ENCODE assay signal across 8 cellular contexts in the genomic region with DNA sequence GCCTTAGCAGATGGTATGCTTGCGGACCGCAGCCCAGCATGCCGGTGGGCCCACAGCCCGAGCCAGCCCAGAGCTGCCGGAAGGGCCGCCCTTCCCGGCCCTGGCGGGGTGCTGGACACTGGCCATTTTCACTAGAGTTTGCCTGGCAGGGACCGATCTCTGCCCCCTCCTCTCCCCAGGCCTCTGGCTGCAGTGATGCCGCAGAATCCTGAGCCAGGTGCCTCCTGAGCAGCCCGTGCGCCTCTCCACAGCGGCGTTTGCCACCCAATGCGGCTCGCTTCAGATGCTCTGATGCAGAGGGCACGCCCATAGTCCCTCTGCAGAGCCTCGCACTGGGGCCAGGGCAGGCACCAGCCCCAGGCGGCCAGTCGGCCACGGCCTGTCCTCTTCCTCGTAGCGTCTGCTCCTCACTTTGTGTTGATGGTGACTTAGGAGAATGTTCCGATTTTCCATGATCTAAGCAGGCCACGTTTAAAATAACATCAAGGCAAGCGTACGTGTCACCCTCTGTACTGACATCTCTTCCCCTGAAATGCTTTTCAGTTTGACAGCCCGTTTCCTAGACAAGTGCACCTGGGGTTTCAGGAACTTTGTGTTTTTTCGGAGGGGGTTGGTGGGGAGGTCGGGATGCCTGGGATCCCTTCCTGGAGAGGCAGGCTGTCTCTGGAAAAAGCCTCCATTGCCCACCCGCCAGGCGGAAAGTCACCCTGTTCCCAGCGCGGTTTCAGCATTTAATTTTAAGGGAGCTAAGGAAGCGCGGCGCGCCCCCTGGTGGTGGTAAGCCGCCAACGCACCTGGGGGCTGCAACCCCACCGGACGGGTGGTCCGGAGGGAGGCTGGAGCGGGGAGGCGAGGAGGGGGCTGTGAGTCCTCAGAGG. TPM values are rescaled to one million over a fixed set of nuclear protein-coding genes. Genes with fewer than 3 reads are reported as not detected.
DNase-seq lines count a peak whose midpoint lies in the region; ATAC-seq and TF ChIP-seq lines count a peak whose summit lies in the region.

No MANE protein-coding gene starts in this region.

- ATAC-seq in left lobe of liver (peak; percentile 61), HG02678 (IDR thresholded peaks at IDR 0.05; ENCODE audit: unreplicated experiment) (no peak), HG03045 (IDR thresholded peaks at IDR 0.05; ENCODE audit: unreplicated experiment) (no peak)

- TF ChIP-seq CTCF in GM10266 (IDR thresholded peaks at IDR 0.05; ENCODE audit: control insufficient read depth, insufficient read depth, low read depth, missing control alignments), result peak; percentile 99
- peak; percentile 97 for TF ChIP-seq CTCF in cardiac fibroblast (IDR thresholded peaks at IDR 0.05; ENCODE audit: low read depth, low read length)

- H3K4me3 ChIP-seq in cardiac fibroblast (replicated peaks in 1 of 2; ENCODE audit: low read depth in 2 of 2, low read length in 2 of 2), result no peak overlapping the region

- DNase-seq in GM10266 (ENCODE audit: extremely low spot score) (peak; percentile 76), NCI-H1092 treated with DMSO at 0.1 percent for 48 hours (lab: John Stamatoyannopoulos, UW) (peak; percentile 44), cardiac fibroblast (ENCODE audit: low read depth in 2 of 2) (peak; percentile 62 to 67), left lobe of liver (ENCODE audit: low spot score) (peak; percentile 66)
- peak; percentile 79 for DNase-seq in activated CD4-positive, CD25-positive, alpha-beta regulatory T cell treated with anti-CD3 and anti-CD28 coated beads, Interleukin-2, amount 50 U/mL, for 72 hours
- DNase-seq in stimulated activated CD4-positive, alpha-beta T cell treated with anti-CD3 and anti-CD28 coated beads, Interleukin-4, amount 100 ng/mL, for 24 hours, result peak; percentile 71

RNA-seq across cellular contexts. Expression of a gene that starts 29.8 kb away (rescaled TPM):
- total RNA-seq in left lobe of liver, result 3.0 TPM
